In genomic region chr6:7770111-7770510, GRCh38 we compare ENCODE assay signal across 14 cellular contexts. TPM values are rescaled to one million over a fixed set of nuclear protein-coding genes. Genes with fewer than 3 reads are reported as not detected.
"Had no signal": no experiment of that assay in that cellular context is flagged by ENCODE, and none has a peak within 500 bp of the region (broad histone marks: within the 10 kb centered on the region; RNA-seq: fewer than 3 reads in every experiment).

No MANE protein-coding gene starts in this region.

- H3K36me3 ChIP-seq: left lung, pancreas, upper lobe of left lung had no signal

- H3K9me3 ChIP-seq: left lung, pancreas, upper lobe of left lung had no signal

- H3K4me3 ChIP-seq: left lung, pancreas, upper lobe of left lung had no signal

- H3K4me1 Mint-ChIP-seq: stimulated activated naive CD8-positive, alpha-beta T cell treated with anti-CD3 and anti-CD28 coated beads, Interleukin-15, amount 100 ng/mL, for 72 hours had no signal

- H3K4me3 Mint-ChIP-seq: activated CD4-positive, alpha-beta T cell treated with anti-CD3 and anti-CD28 coated beads, Interleukin-2, amount 10 ng/mL, durations not matched to agents 7 days and 5 days; activated naive CD8-positive, alpha-beta T cell; activated T-cell treated with anti-CD3 and anti-CD28 coated beads, Interleukin-2, amount 50 U/mL, for 72 hours; dendritic cell treated with granulocyte-macrophage colony-stimulating factor and Interleukin-4, amounts not matched to agents 40 ng/mL and 50 ng/mL, for 4 days; effector memory CD8-positive, alpha-beta T cell; stimulated activated naive CD8-positive, alpha-beta T cell treated with anti-CD3 and anti-CD28 coated beads, Interleukin-15, amount 100 ng/mL, for 72 hours had no signal

- ATAC-seq: activated T-cell treated with anti-CD3 and anti-CD28 coated beads, Interleukin-2, amount 50 U/mL, for 72 hours; effector memory CD8-positive, alpha-beta T cell; left lung; pancreas; stimulated activated naive CD8-positive, alpha-beta T cell treated with anti-CD3 and anti-CD28 coated beads, Interleukin-15, amount 100 ng/mL, for 72 hours had no signal

- H3K4me1 ChIP-seq: left lung, pancreas had no signal

- DNase-seq: activated CD4-positive, alpha-beta T cell treated with anti-CD3 and anti-CD28 coated beads, Interleukin-2, amount 10 ng/mL, durations not matched to agents 7 days and 5 days; activated CD8-positive, alpha-beta memory T cell treated with anti-CD3 and anti-CD28 coated beads, Interleukin-2, amount 50 U/mL, for 48 hours; activated gamma-delta T cell treated with Interleukin-2 at 50 U/mL for 16 hours; activated T-cell treated with anti-CD3 and anti-CD28 coated beads, Interleukin-2, amount 50 U/mL, for 72 hours; amygdala; effector memory CD8-positive, alpha-beta T cell; left lung; pancreas; stimulated activated CD4-positive, alpha-beta T cell treated with anti-CD3 and anti-CD28 coated beads, Interleukin-1b, Interleukin-23, amount 100 ng/mL, for 48 hours; stimulated activated naive CD8-positive, alpha-beta T cell treated with anti-CD3 and anti-CD28 coated beads, Interleukin-15, amount 100 ng/mL, for 72 hours; upper lobe of left lung had no signal

- H3K27ac Mint-ChIP-seq: activated CD4-positive, alpha-beta T cell treated with anti-CD3 and anti-CD28 coated beads, Interleukin-2, amount 10 ng/mL, durations not matched to agents 7 days and 5 days; activated naive CD8-positive, alpha-beta T cell; activated T-cell treated with anti-CD3 and anti-CD28 coated beads, Interleukin-2, amount 50 U/mL, for 72 hours; dendritic cell treated with granulocyte-macrophage colony-stimulating factor and Interleukin-4, amounts not matched to agents 40 ng/mL and 50 ng/mL, for 4 days; effector memory CD8-positive, alpha-beta T cell; stimulated activated naive CD8-positive, alpha-beta T cell treated with anti-CD3 and anti-CD28 coated beads, Interleukin-15, amount 100 ng/mL, for 72 hours had no signal

- H3K27ac ChIP-seq: epithelial cell of prostate, left lung, pancreas, upper lobe of left lung had no signal

- H3K27me3 ChIP-seq: left lung, pancreas, upper lobe of left lung had no signal

- H3K9me3 Mint-ChIP-seq: activated CD4-positive, alpha-beta T cell treated with anti-CD3 and anti-CD28 coated beads, Interleukin-2, amount 10 ng/mL, durations not matched to agents 7 days and 5 days; activated T-cell treated with anti-CD3 and anti-CD28 coated beads, Interleukin-2, amount 50 U/mL, for 72 hours; dendritic cell treated with granulocyte-macrophage colony-stimulating factor and Interleukin-4, amounts not matched to agents 40 ng/mL and 50 ng/mL, for 4 days; effector memory CD8-positive, alpha-beta T cell; stimulated activated naive CD8-positive, alpha-beta T cell treated with anti-CD3 and anti-CD28 coated beads, Interleukin-15, amount 100 ng/mL, for 72 hours had no signal

- H3K36me3 Mint-ChIP-seq: activated naive CD8-positive, alpha-beta T cell had no signal

RNA-seq across cellular contexts. Expression of gene BMP6, which starts 44.2 kb away (rescaled TPM):
- total RNA-seq: activated CD4-positive, alpha-beta T cell treated with anti-CD3 and anti-CD28 coated beads, Interleukin-2, amount 10 ng/mL, durations not matched to agents 7 days and 5 days had no signal
